Comparison of ENCODE assay signal across 8 cellular contexts in the genomic region with DNA sequence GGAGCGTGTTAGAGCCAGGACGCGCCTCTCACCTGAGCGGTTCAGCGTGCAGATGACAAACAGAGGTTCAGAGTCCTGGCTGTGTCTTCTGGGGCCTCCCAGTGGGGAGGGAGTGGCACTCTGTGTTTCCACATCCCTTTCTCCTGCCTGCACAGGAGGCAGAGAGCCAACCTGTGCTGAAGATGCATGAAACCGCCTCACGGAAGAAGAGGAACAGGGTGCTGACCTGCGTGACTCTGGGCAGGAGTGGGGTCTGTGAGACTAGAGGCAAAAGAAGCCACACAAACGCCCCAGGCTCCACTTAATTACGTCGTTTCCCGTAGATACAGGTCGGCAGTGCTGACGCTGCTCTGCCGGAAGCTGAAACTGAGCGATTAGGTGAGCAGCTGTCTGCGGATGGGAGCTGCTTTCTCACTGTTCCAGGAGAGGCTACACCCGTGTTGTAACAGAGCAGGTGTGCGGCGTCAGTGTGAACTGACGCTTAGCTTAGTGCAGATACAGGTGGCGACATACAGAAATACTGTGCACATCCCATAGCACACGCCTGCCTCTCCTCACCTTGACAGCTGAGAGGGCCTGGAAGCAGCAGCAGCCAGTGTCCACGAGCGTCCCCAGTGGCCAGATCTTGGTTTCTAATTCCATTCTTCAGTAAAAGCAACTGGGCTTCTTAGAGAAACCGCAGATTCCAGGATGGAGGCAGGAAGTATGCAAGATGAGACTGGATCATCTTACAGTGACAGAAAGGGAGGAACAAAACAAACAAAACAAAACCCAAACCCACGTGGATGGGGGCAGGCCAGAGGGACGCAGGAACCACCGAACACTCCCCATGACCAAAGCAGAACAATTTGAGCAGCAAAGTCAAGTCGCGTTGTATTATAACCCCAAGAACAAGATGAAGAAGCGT. TPM values are rescaled to one million over a fixed set of nuclear protein-coding genes. Genes with fewer than 3 reads are reported as not detected.
A peak's percentile ranks its signal among the peaks of the same experiment; 100 is the strongest.
DNase-seq lines count a peak whose midpoint lies in the region; ATAC-seq and TF ChIP-seq lines count a peak whose summit lies in the region.

No MANE protein-coding gene starts in this region.

- POLR2A ChIA-PET in activated CD4-positive, alpha-beta memory T cell treated with anti-CD3 and anti-CD28 coated beads, Interleukin-2, amount 10 ng/mL, durations not matched to agents 7 days and 5 days (lab: Charles Lee): no interaction called here

- peaks cover 8% of the 10 kb centered on the region for H3K27me3 Mint-ChIP-seq in glutamatergic neuron (ENCODE audit: unreplicated experiment)
- peaks cover 29% of the 10 kb centered on the region for H3K27me3 Mint-ChIP-seq in activated CD4-positive, alpha-beta memory T cell treated with anti-CD3 and anti-CD28 coated beads, Interleukin-2, amount 10 ng/mL, durations not matched to agents 7 days and 5 days

- H3K9me3 Mint-ChIP-seq in glutamatergic neuron (ENCODE audit: unreplicated experiment): peaks cover 5% of the 10 kb centered on the region
- H3K9me3 Mint-ChIP-seq in activated CD4-positive, alpha-beta memory T cell treated with anti-CD3 and anti-CD28 coated beads, Interleukin-2, amount 10 ng/mL, durations not matched to agents 7 days and 5 days: no peaks in the 10 kb centered on the region

- ATAC-seq in SK-N-SH treated with all-trans-retinoic acid at 6 μM for 48 hours: peak; percentile 87

- peak overlapping the region; percentile 33 for H3K27ac Mint-ChIP-seq in glutamatergic neuron (ENCODE audit: unreplicated experiment)
- no peak overlapping the region for H3K27ac Mint-ChIP-seq in activated CD4-positive, alpha-beta memory T cell treated with anti-CD3 and anti-CD28 coated beads, Interleukin-2, amount 10 ng/mL, durations not matched to agents 7 days and 5 days

- no peaks in the 10 kb centered on the region for H3K36me3 Mint-ChIP-seq in glutamatergic neuron (ENCODE audit: unreplicated experiment)
- H3K36me3 Mint-ChIP-seq in activated CD4-positive, alpha-beta memory T cell treated with anti-CD3 and anti-CD28 coated beads, Interleukin-2, amount 10 ng/mL, durations not matched to agents 7 days and 5 days (ENCODE audit: low read depth): no peaks in the 10 kb centered on the region

- DNase-seq in NCI-H1417 (lab: John Stamatoyannopoulos, UW): peak; percentile 93 to 98 (median 97)
- DNase-seq in glutamatergic neuron: peak; percentile 71
- DNase-seq in smooth muscle cell of the brain vasculature (ENCODE audit: low read depth, low spot score): peak; percentile 55
- no peak for DNase-seq in central memory CD4-positive, alpha-beta T cell
- no peak for DNase-seq in NK-92 (lab: John Stamatoyannopoulos, UW; ENCODE audit: unreplicated experiment)
- DNase-seq in activated CD4-positive, alpha-beta memory T cell treated with anti-CD3 and anti-CD28 coated beads, Interleukin-2, amount 10 ng/mL, durations not matched to agents 7 days and 5 days: no peak

- no peak overlapping the region for H3K4me3 ChIP-seq in GM12875 (ENCODE audit: low read depth, low read length)

- H3K4me1 Mint-ChIP-seq in glutamatergic neuron (ENCODE audit: low read depth, unreplicated experiment): peaks cover 23% of the 10 kb centered on the region
- H3K4me1 Mint-ChIP-seq in activated CD4-positive, alpha-beta memory T cell treated with anti-CD3 and anti-CD28 coated beads, Interleukin-2, amount 10 ng/mL, durations not matched to agents 7 days and 5 days: peaks cover 13% of the 10 kb centered on the region

- TF ChIP-seq CTCF in GM12875 (IDR thresholded peaks at IDR 0.05; ENCODE audit: borderline replicate concordance, insufficient read depth, low read depth, low read length): peak; percentile 36; the same call in 1 of the 2 replicates
- TF ChIP-seq CTCF in glutamatergic neuron (IDR thresholded peaks at IDR 0.05; ENCODE audit: partially characterized antibody, unreplicated experiment): peak; percentile 56

- H3K4me3 Mint-ChIP-seq in glutamatergic neuron (ENCODE audit: unreplicated experiment): peak overlapping the region; percentile 5
- H3K4me3 Mint-ChIP-seq in activated CD4-positive, alpha-beta memory T cell treated with anti-CD3 and anti-CD28 coated beads, Interleukin-2, amount 10 ng/mL, durations not matched to agents 7 days and 5 days: no peak overlapping the region

- CTCF ChIA-PET in activated CD4-positive, alpha-beta memory T cell treated with anti-CD3 and anti-CD28 coated beads, Interleukin-2, amount 10 ng/mL, durations not matched to agents 7 days and 5 days (lab: Charles Lee): no interaction called here

TF ChIP-seq in SK-N-SH treated with all-trans-retinoic acid at 6 μM for 48 hours, 23 proteins besides CTCF, POLR2A, EP300 and RAD21:
- TF ChIP-seq ZFP3 (CRISPR knock-in tag; IDR thresholded peaks at IDR 0.05): no peak
- no peak for TF ChIP-seq ZNF8 (CRISPR knock-in tag; IDR thresholded peaks at IDR 0.05)
- TF ChIP-seq ISL1 (CRISPR knock-in tag; IDR thresholded peaks at IDR 0.05): no peak
- no peak for TF ChIP-seq ZNF70 (CRISPR knock-in tag; IDR thresholded peaks at IDR 0.05)

RNA-seq across cellular contexts. Expression of a gene that starts 37.7 kb away (rescaled TPM):
- 83.0 TPM for total RNA-seq in glutamatergic neuron (ENCODE audit: unreplicated experiment)
- under 1 TPM; 0.33 to 0.86 TPM for total RNA-seq in activated CD4-positive, alpha-beta memory T cell treated with anti-CD3 and anti-CD28 coated beads, Interleukin-2, amount 10 ng/mL, durations not matched to agents 7 days and 5 days

Comparison
In these comparisons a context has a peak if more than half of its experiments do, and no peak if none do; other contexts are left out.
1. DNase-seq: peak in NCI-H1417 (3 of 3), glutamatergic neuron (single experiment) and smooth muscle cell of the brain vasculature (single experiment); none in central memory CD4-positive, alpha-beta T cell (single experiment), NK-92 (single experiment) and activated CD4-positive, alpha-beta memory T cell treated with anti-CD3 and anti-CD28 coated beads, Interleukin-2, amount 10 ng/mL, durations not matched to agents 7 days and 5 days (single experiment).
2. RNA of a gene that starts 37.7 kb away (total RNA-seq): 83.0 TPM in glutamatergic neuron (single experiment); 0.33 to 0.86 TPM in activated CD4-positive, alpha-beta memory T cell treated with anti-CD3 and anti-CD28 coated beads, Interleukin-2, amount 10 ng/mL, durations not matched to agents 7 days and 5 days; every median in the first group is over 10 times any median in the second.